ENCODE assay signal across 8 cellular contexts in the genomic region with DNA sequence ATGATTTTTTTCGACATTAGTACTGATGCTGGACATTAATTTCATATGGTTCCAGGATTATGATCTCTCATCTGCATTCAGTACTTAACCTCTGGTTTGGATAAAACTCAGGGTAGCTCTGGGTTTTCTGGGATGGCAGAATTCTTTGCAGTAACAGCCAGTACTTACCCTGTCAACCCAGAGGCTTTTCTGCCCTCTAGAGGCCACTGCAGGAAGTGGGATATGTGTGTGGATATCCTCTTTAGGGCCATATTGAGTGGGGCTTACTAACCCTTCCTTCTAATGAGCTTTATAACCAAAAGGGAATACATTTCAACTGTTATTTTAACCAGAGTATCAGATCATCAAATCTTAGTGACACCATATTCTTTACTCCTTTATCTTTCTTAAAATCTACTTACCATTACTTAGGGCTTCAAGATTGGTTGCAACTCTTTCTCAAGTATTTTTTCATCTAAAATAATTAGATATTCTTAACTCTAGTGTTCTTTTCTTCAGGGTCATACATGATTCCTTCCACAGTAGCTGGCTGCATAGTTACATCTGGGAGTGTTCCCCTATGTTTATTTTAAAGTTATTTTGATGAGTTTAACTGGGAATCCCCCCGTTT.
A peak's percentile ranks its signal among the peaks of the same experiment; 100 is the strongest.
DNase-seq lines count a peak whose midpoint lies in the region; ATAC-seq and TF ChIP-seq lines count a peak whose summit lies in the region.

No MANE protein-coding gene starts in this region.

- H3K4me1 Mint-ChIP-seq in WTC11 (no peaks in the 10 kb centered on the region), T-helper 17 cell (no peaks in the 10 kb centered on the region)

- H3K4me3 ChIP-seq in A673 (ENCODE audit: low read depth, low read length, poor library complexity, severe bottlenecking) = no peak overlapping the region

- no TSS peak for BruUV-seq in A673 (replicated peaks; lab: Mats Ljungman, UMichigan)

- H3K9me3 ChIP-seq in A673 (ENCODE audit: low read depth, low read length, poor library complexity, severe bottlenecking) (no peaks in the 10 kb centered on the region), T-helper 17 cell (ENCODE audit: control insufficient read depth, low read length, poor library complexity, severe bottlenecking) (peaks cover 2% of the 10 kb centered on the region)

- no peaks in the 10 kb centered on the region for H3K4me1 ChIP-seq in A673 (ENCODE audit: insufficient read depth, low read length, poor library complexity, severe bottlenecking)

- H3K4me3 Mint-ChIP-seq in WTC11 = no peak overlapping the region
- H3K4me3 Mint-ChIP-seq in T-helper 17 cell = no peak overlapping the region

- H3K27ac Mint-ChIP-seq in WTC11 (no peak overlapping the region), T-helper 17 cell (no peak overlapping the region)

- intact Hi-C loops in A673 (cut with micrococcal nuclease; ENCODE audit: unreplicated experiment) (loop anchor here (2.0 kb wide), 1 partner anchor 107 kb away; no protein-coding TSS in a partner anchor), Right ventricle myocardium inferior (cut with DNase I) (no loop called here)

- no peaks in the 10 kb centered on the region for H3K36me3 ChIP-seq in A673 (ENCODE audit: insufficient read depth, low read length, poor library complexity, severe bottlenecking)

- H3K27ac ChIP-seq in A673 (ENCODE audit: low read depth, low read length, poor library complexity, severe bottlenecking) = no peak overlapping the region

- no peaks in the 10 kb centered on the region for H3K27me3 ChIP-seq in A673 (replicated peaks; ENCODE audit: insufficient read depth, low read depth, low read length, poor library complexity)

- TF ChIP-seq CTCF in A673 (conservative IDR thresholded peaks at IDR 0.05; ENCODE audit: low read depth, low read length) = peak; percentile 88
- TF ChIP-seq CTCF in GM12873 (IDR thresholded peaks at IDR 0.05; ENCODE audit: insufficient read depth, low read depth, low read length, missing control alignments) = peak; percentile 53
- TF ChIP-seq CTCF in WTC11 (IDR thresholded peaks at IDR 0.05) = peak; percentile 65

- CTCF ChIA-PET in A673 (lab: Charles Lee) (interaction anchor here (0.5 to 1.7 kb wide), 3 partner anchors 107 to 773 kb away, joined by 3 to 25 read pairs (median 5); no protein-coding TSS in a partner anchor), WTC11 (lab: Charles Lee) (interaction anchor here (0.5 to 2.8 kb wide), 60 partner anchors 8 to 636 kb away, joined by 3 to 57 read pairs (median 4); no protein-coding TSS in a partner anchor)

- peaks cover 7% of the 10 kb centered on the region for H3K9me3 Mint-ChIP-seq in WTC11

- H3K36me3 Mint-ChIP-seq in WTC11 (no peaks in the 10 kb centered on the region), T-helper 17 cell (ENCODE audit: low read depth) (no peaks in the 10 kb centered on the region)

- peak; percentile 97 for ATAC-seq in WTC11
- ATAC-seq in Right ventricle myocardium inferior = no peak
- no peak for ATAC-seq in T-helper 17 cell

- POLR2A ChIA-PET in A673 (lab: Charles Lee; ENCODE audit: low non-redundant PET) = interaction anchor here (0.7 kb wide), 1 partner anchor 107 kb away, joined by 3 read pairs; no protein-coding TSS in a partner anchor
- POLR2A ChIA-PET in WTC11 (lab: Charles Lee) = interaction anchor here (0.5 to 0.9 kb wide), 3 partner anchors 11 to 106 kb away, joined by 3 to 4 read pairs (median 3); no protein-coding TSS in a partner anchor

- H3K27me3 Mint-ChIP-seq in WTC11 (ENCODE audit: low read depth) (no peaks in the 10 kb centered on the region), T-helper 17 cell (no peaks in the 10 kb centered on the region)

- peak; percentile 75 for DNase-seq in A673 (ENCODE audit: low spot score)
- peak; percentile 31 for DNase-seq in NCI-H1694 (lab: John Stamatoyannopoulos, UW)
- peak; percentile 75 for DNase-seq in WTC11 (ENCODE audit: low spot score)
- peak; percentile 75 for DNase-seq in medulla oblongata (ENCODE audit: extremely low spot score)
- no peak for DNase-seq in Right ventricle myocardium inferior (ENCODE audit: missing footprints)
- DNase-seq in T-helper 17 cell = no peak
- DNase-seq in A172 (ENCODE audit: low spot score) = no peak

TF ChIP-seq in WTC11, 78 proteins besides CTCF, POLR2A, EP300 and RAD21:
- no peak for TF ChIP-seq ZNF121 (CRISPR knock-in tag; IDR thresholded peaks at IDR 0.05)
- TF ChIP-seq GTF2I (CRISPR knock-in tag; conservative IDR thresholded peaks at IDR 0.05) = no peak
- TF ChIP-seq ATF1 (CRISPR knock-in tag; IDR thresholded peaks at IDR 0.05) = no peak
- no peak for TF ChIP-seq ZNF138 (CRISPR knock-in tag; conservative IDR thresholded peaks at IDR 0.05)
- TF ChIP-seq TP53 (CRISPR knock-in tag; IDR thresholded peaks at IDR 0.05) = no peak
- TF ChIP-seq, protein P1, sequence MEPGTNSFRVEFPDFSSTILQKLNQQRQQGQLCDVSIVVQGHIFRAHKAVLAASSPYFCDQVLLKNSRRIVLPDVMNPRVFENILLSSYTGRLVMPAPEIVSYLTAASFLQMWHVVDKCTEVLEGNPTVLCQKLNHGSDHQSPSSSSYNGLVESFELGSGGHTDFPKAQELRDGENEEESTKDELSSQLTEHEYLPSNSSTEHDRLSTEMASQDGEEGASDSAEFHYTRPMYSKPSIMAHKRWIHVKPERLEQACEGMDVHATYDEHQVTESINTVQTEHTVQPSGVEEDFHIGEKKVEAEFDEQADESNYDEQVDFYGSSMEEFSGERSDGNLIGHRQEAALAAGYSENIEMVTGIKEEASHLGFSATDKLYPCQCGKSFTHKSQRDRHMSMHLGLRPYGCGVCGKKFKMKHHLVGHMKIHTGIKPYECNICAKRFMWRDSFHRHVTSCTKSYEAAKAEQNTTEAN (CRISPR knock-in tag; IDR thresholded peaks at IDR 0.05) = no peak
- TF ChIP-seq, protein P2, sequence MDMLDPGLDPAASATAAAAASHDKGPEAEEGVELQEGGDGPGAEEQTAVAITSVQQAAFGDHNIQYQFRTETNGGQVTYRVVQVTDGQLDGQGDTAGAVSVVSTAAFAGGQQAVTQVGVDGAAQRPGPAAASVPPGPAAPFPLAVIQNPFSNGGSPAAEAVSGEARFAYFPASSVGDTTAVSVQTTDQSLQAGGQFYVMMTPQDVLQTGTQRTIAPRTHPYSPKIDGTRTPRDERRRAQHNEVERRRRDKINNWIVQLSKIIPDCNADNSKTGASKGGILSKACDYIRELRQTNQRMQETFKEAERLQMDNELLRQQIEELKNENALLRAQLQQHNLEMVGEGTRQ (CRISPR knock-in tag; IDR thresholded peaks at IDR 0.05) = no peak
- TF ChIP-seq, protein P3, sequence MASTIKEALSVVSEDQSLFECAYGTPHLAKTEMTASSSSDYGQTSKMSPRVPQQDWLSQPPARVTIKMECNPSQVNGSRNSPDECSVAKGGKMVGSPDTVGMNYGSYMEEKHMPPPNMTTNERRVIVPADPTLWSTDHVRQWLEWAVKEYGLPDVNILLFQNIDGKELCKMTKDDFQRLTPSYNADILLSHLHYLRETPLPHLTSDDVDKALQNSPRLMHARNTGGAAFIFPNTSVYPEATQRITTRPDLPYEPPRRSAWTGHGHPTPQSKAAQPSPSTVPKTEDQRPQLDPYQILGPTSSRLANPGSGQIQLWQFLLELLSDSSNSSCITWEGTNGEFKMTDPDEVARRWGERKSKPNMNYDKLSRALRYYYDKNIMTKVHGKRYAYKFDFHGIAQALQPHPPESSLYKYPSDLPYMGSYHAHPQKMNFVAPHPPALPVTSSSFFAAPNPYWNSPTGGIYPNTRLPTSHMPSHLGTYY (CRISPR knock-in tag; IDR thresholded peaks at IDR 0.05) = no peak
- no peak for TF ChIP-seq FOXK1 (CRISPR knock-in tag; IDR thresholded peaks at IDR 0.05)
- no peak for TF ChIP-seq OVOL2 (CRISPR knock-in tag; IDR thresholded peaks at IDR 0.05; ENCODE audit: borderline replicate concordance)
- TF ChIP-seq JAZF1 (CRISPR knock-in tag; IDR thresholded peaks at IDR 0.05) = no peak
- TF ChIP-seq GABPB1 (CRISPR knock-in tag; IDR thresholded peaks at IDR 0.05) = no peak

Comparison
In these comparisons a context has a peak if more than half of its experiments do, and no peak if none do; other contexts are left out.
1. DNase-seq: peak in A673 (single experiment), NCI-H1694 (single experiment), WTC11 (single experiment) and medulla oblongata (single experiment); none in Right ventricle myocardium inferior (single experiment), T-helper 17 cell (0 of 3) and A172 (single experiment).
2. Peak in every context shown above with its lines, with median percentiles within 50 percentile points of each other: CTCF ChIP-seq.